ENCODE assay signal across 8 cellular contexts in genomic region chr15:74696398-74696729, GRCh38. TPM values are rescaled to one million over a fixed set of nuclear protein-coding genes. Genes with fewer than 3 reads are reported as not detected.
A peak's percentile ranks its signal among the peaks of the same experiment; 100 is the strongest.
DNase-seq lines count a peak whose midpoint lies in the region; ATAC-seq and TF ChIP-seq lines count a peak whose summit lies in the region.

No MANE protein-coding gene starts in this region.

- DNase-seq in CD4-positive, CD25-positive, alpha-beta regulatory T cell, result no peak
- no peak for DNase-seq in Karpas-422
- no peak for DNase-seq in neural progenitor cell (ENCODE audit: low spot score)
- DNase-seq in germinal center (ENCODE audit: low spot score), result no peak
- no peak for DNase-seq in SW480 (ENCODE audit: low spot score)
- DNase-seq in COR-L47 (lab: John Stamatoyannopoulos, UW), result no peak

- H3K27me3 Mint-ChIP-seq in CD4-positive, CD25-positive, alpha-beta regulatory T cell, result peaks cover 29% of the 10 kb centered on the region
- peaks cover 11% of the 10 kb centered on the region for H3K27me3 Mint-ChIP-seq in neural progenitor cell (ENCODE audit: insufficient read depth, low read depth)

- no peaks in the 10 kb centered on the region for H3K9me3 ChIP-seq in CD4-positive, CD25-positive, alpha-beta regulatory T cell (ENCODE audit: control insufficient read depth in 2 of 2, low read length in 2 of 2)
- no peaks in the 10 kb centered on the region for H3K9me3 ChIP-seq in Karpas-422 (ENCODE audit: low read length)
- no peaks in the 10 kb centered on the region for H3K9me3 ChIP-seq in ectodermal cell (ENCODE audit: control insufficient read depth, low read length)
- no peaks in the 10 kb centered on the region for H3K9me3 ChIP-seq in neural progenitor cell (ENCODE audit: low read depth)

- no peaks in the 10 kb centered on the region for H3F3A ChIP-seq in neural progenitor cell (ENCODE audit: low read depth)

- H3K9ac ChIP-seq in Karpas-422 (ENCODE audit: low read length) (peak overlapping the region; percentile 93), neural progenitor cell (peak overlapping the region; percentile 95)

- H3K27ac ChIP-seq in CD4-positive, CD25-positive, alpha-beta regulatory T cell (ENCODE audit: insufficient read depth, low read length, poor library complexity, severe bottlenecking), result peak overlapping the region; percentile 78
- H3K27ac ChIP-seq in Karpas-422 (ENCODE audit: low read length) (peak overlapping the region; percentile 61), ectodermal cell (ENCODE audit: insufficient read depth, low read depth, low read length, poor library complexity, severe bottlenecking) (no peak overlapping the region), neural progenitor cell (no peak overlapping the region)

- H3K36me3 ChIP-seq in CD4-positive, CD25-positive, alpha-beta regulatory T cell (ENCODE audit: control insufficient read depth, insufficient read depth, low read length), result no peaks in the 10 kb centered on the region
- H3K36me3 ChIP-seq in Karpas-422 (ENCODE audit: insufficient read depth, low read length), result no peaks in the 10 kb centered on the region
- no peaks in the 10 kb centered on the region for H3K36me3 ChIP-seq in ectodermal cell (ENCODE audit: control insufficient read depth, insufficient read depth, low read length)
- H3K36me3 ChIP-seq in neural progenitor cell, result no peaks in the 10 kb centered on the region

- peak overlapping the region; percentile 93 for H3K4me3 ChIP-seq in CD4-positive, CD25-positive, alpha-beta regulatory T cell (ENCODE audit: low read depth, low read length)
- H3K4me3 ChIP-seq in Karpas-422 (ENCODE audit: low read length) (peak overlapping the region; percentile 86), ectodermal cell (ENCODE audit: insufficient read depth, low read depth, low read length) (peak overlapping the region; percentile 97), neural progenitor cell (peak overlapping the region; percentile 88)

- peak overlapping the region; percentile 92 to 100 (median 99) for H3K4me3 Mint-ChIP-seq in CD4-positive, CD25-positive, alpha-beta regulatory T cell
- H3K4me3 Mint-ChIP-seq in neural progenitor cell, result peak overlapping the region; percentile 100

- no peak for TF ChIP-seq CTCF in neural progenitor cell (IDR thresholded peaks at IDR 0.05)

- H3K27me3 ChIP-seq in CD4-positive, CD25-positive, alpha-beta regulatory T cell (ENCODE audit: control insufficient read depth, insufficient read depth, low read length), result peaks cover 2% of the 10 kb centered on the region
- no peaks in the 10 kb centered on the region for H3K27me3 ChIP-seq in Karpas-422 (ENCODE audit: low read length)
- H3K27me3 ChIP-seq in ectodermal cell (ENCODE audit: control insufficient read depth, insufficient read depth, low read length, poor library complexity, severe bottlenecking), result peaks cover 5% of the 10 kb centered on the region
- H3K27me3 ChIP-seq in neural progenitor cell, result peaks cover 19% of the 10 kb centered on the region

- no peaks in the 10 kb centered on the region for H3K9me3 Mint-ChIP-seq in CD4-positive, CD25-positive, alpha-beta regulatory T cell
- H3K9me3 Mint-ChIP-seq in neural progenitor cell, result no peaks in the 10 kb centered on the region

- no peak for ATAC-seq in CD4-positive, CD25-positive, alpha-beta regulatory T cell (ENCODE audit: low read depth in 2 of 2)
- ATAC-seq in HG03565 (IDR thresholded peaks at IDR 0.05; ENCODE audit: unreplicated experiment), result no peak

- peaks cover 14% of the 10 kb centered on the region for H3K4me1 ChIP-seq in CD4-positive, CD25-positive, alpha-beta regulatory T cell (ENCODE audit: control insufficient read depth, insufficient read depth, low read length, poor library complexity, severe bottlenecking)
- H3K4me1 ChIP-seq in Karpas-422 (ENCODE audit: low read length) (peaks cover 24% of the 10 kb centered on the region), ectodermal cell (ENCODE audit: control insufficient read depth, insufficient read depth, low read length) (peaks cover 7% of the 10 kb centered on the region), neural progenitor cell (peaks cover 8% of the 10 kb centered on the region)

- WGBS in ectodermal cell, 2 experiments, result 8 to 10% methylated on average over 10 of the region's 10 CpGs

- H3K27ac Mint-ChIP-seq in CD4-positive, CD25-positive, alpha-beta regulatory T cell, result peak overlapping the region; percentile 100
- H3K27ac Mint-ChIP-seq in neural progenitor cell, result peak overlapping the region; percentile 100

- H3K9me2 ChIP-seq in Karpas-422 (replicated peaks; ENCODE audit: insufficient read depth, low read length), result no peaks in the 10 kb centered on the region

- H3K79me2 ChIP-seq in Karpas-422 (ENCODE audit: low read length), result peaks cover 48% of the 10 kb centered on the region
- H3K79me2 ChIP-seq in neural progenitor cell (ENCODE audit: low read depth), result peaks cover 45% of the 10 kb centered on the region

- H3K4me2 ChIP-seq in Karpas-422 (ENCODE audit: low read depth, low read length, poor library complexity, severe bottlenecking) (peak overlapping the region; percentile 99), neural progenitor cell (peak overlapping the region; percentile 93)

- H3K4me1 Mint-ChIP-seq in CD4-positive, CD25-positive, alpha-beta regulatory T cell, result peaks cover 14 to 46% (median 30%) of the 10 kb centered on the region in 4 donors
- H3K4me1 Mint-ChIP-seq in neural progenitor cell, result peaks cover 25% of the 10 kb centered on the region

- H2AFZ ChIP-seq in Karpas-422 (ENCODE audit: low read length), result peak overlapping the region; percentile 96
- H2AFZ ChIP-seq in neural progenitor cell (replicated peaks), result peak overlapping the region; percentile 93

- H4K20me1 ChIP-seq in Karpas-422 (ENCODE audit: insufficient read depth, low read depth, low read length), result no peaks in the 10 kb centered on the region
- peaks cover 17% of the 10 kb centered on the region for H4K20me1 ChIP-seq in neural progenitor cell (ENCODE audit: low read depth)

- H3K36me3 Mint-ChIP-seq in CD4-positive, CD25-positive, alpha-beta regulatory T cell, result peaks cover 3% of the 10 kb centered on the region
- H3K36me3 Mint-ChIP-seq in neural progenitor cell, result no peaks in the 10 kb centered on the region

RNA-seq across cellular contexts. Expression of gene EDC3, which starts 0.5 kb away (rescaled TPM):
- 22.3 TPM for total RNA-seq in CD4-positive, CD25-positive, alpha-beta regulatory T cell
- 10 to 100 TPM; 22.2 to 30.2 (median 26.8) TPM for polyA plus RNA-seq in CD4-positive, CD25-positive, alpha-beta regulatory T cell
- total RNA-seq in Karpas-422 (2014; rRNA removed; shearing (Covaris generic); ENCODE audit: low replicate concordance), result 14.7 and 19.9 TPM in 2 replicates
- polyA plus RNA-seq in ectodermal cell (2013, experiment 1 of 4), result 42.6 TPM
- polyA plus RNA-seq in ectodermal cell (2013, experiment 2 of 4), result 46.5 TPM
- 28.9 TPM for polyA plus RNA-seq in ectodermal cell (2013, experiment 3 of 4)
- polyA plus RNA-seq in ectodermal cell (2013, experiment 4 of 4), result 31.5 TPM
- total RNA-seq in neural progenitor cell (ENCODE audit: low replicate concordance), result 16.6 and 24.4 TPM in 2 replicates

RNA-seq across cellular contexts. Expression of gene CYP1A1, which starts 29.0 kb away (rescaled TPM):
- not detected for total RNA-seq in CD4-positive, CD25-positive, alpha-beta regulatory T cell
- not detected for polyA plus RNA-seq in CD4-positive, CD25-positive, alpha-beta regulatory T cell
- not detected in 2 replicates for total RNA-seq in Karpas-422 (2014; rRNA removed; shearing (Covaris generic); ENCODE audit: low replicate concordance)
- 0.20 TPM for polyA plus RNA-seq in ectodermal cell (2013, experiment 1 of 4)
- 0.30 TPM for polyA plus RNA-seq in ectodermal cell (2013, experiment 2 of 4)
- polyA plus RNA-seq in ectodermal cell (2013, experiment 3 of 4), result 0.64 TPM
- polyA plus RNA-seq in ectodermal cell (2013, experiment 4 of 4), result 0.45 TPM
- 0.15 TPM in 1 of 2 replicates, not detected in the other for total RNA-seq in neural progenitor cell (ENCODE audit: low replicate concordance)

RNA-seq across cellular contexts. Expression of gene CYP1A2, which starts 52.3 kb away (rescaled TPM):
- total RNA-seq in CD4-positive, CD25-positive, alpha-beta regulatory T cell, result not detected
- polyA plus RNA-seq in CD4-positive, CD25-positive, alpha-beta regulatory T cell, result not detected
- total RNA-seq in Karpas-422 (2014; rRNA removed; shearing (Covaris generic); ENCODE audit: low replicate concordance), result not detected in 2 replicates
- polyA plus RNA-seq in ectodermal cell (2013, experiment 1 of 4), result not detected
- polyA plus RNA-seq in ectodermal cell (2013, experiment 2 of 4), result not detected
- polyA plus RNA-seq in ectodermal cell (2013, experiment 3 of 4), result not detected
- polyA plus RNA-seq in ectodermal cell (2013, experiment 4 of 4), result not detected
- total RNA-seq in neural progenitor cell (ENCODE audit: low replicate concordance), result not detected in 2 replicates

Comparison
In these comparisons a context has a peak if more than half of its experiments do, and no peak if none do; other contexts are left out.
1. H3K27ac ChIP-seq: peak in CD4-positive, CD25-positive, alpha-beta regulatory T cell (single experiment) and Karpas-422 (single experiment); none in ectodermal cell (single experiment) and neural progenitor cell (single experiment).
2. Peak in every context shown above with its lines, with median percentiles within 50 percentile points of each other: H3K4me3 ChIP-seq.